15 cellular contexts compared by ENCODE assay signal in genomic region chr10:6097063-6097462, GRCh38. TPM values are rescaled to one million over a fixed set of nuclear protein-coding genes. Genes with fewer than 3 reads are reported as not detected.
DNase-seq lines count a peak whose midpoint lies in the region; ATAC-seq and TF ChIP-seq lines count a peak whose summit lies in the region.
"Had no signal": no experiment of that assay in that cellular context is flagged by ENCODE, and none has a peak within 500 bp of the region (broad histone marks: within the 10 kb centered on the region; RNA-seq: fewer than 3 reads in every experiment).

No MANE protein-coding gene starts in this region.

- H3K79me2 ChIP-seq in neural progenitor cell (ENCODE audit: low read depth), result peaks cover 92% of the 10 kb centered on the region

- no peaks in the 10 kb centered on the region for H3K27me3 Mint-ChIP-seq in activated CD8-positive, alpha-beta T cell treated with anti-CD3 and anti-CD28 coated beads for 36 hours
- H3K27me3 Mint-ChIP-seq in activated CD8-positive, alpha-beta T cell treated with anti-CD3 and anti-CD28 coated beads, Interleukin-2, amount 10 ng/mL, durations not matched to agents 7 days and 5 days (ENCODE audit: low read depth), result no peaks in the 10 kb centered on the region
- H3K27me3 Mint-ChIP-seq in WTC11 (ENCODE audit: low read depth) (no peaks in the 10 kb centered on the region), neural progenitor cell (ENCODE audit: insufficient read depth, low read depth) (peaks cover 5% of the 10 kb centered on the region)

- intact Hi-C loops in activated CD8-positive, alpha-beta T cell treated with anti-CD3 and anti-CD28 coated beads for 36 hours (cut with micrococcal nuclease), result no loop called here

- H2AFZ ChIP-seq in neural progenitor cell (replicated peaks), result no peak overlapping the region

- CTCF ChIA-PET in activated CD8-positive, alpha-beta T cell treated with anti-CD3 and anti-CD28 coated beads for 36 hours (lab: Charles Lee), result interaction anchor here (0.6 to 1.5 kb wide), 5 partner anchors 50 to 325 kb away, joined by 3 to 4 read pairs (median 4); partner anchors contain the start of gene PFKFB3
- CTCF ChIA-PET in activated CD8-positive, alpha-beta T cell treated with anti-CD3 and anti-CD28 coated beads, Interleukin-2, amount 10 ng/mL, durations not matched to agents 7 days and 5 days (lab: Charles Lee), result interaction anchor here (0.5 to 1.8 kb wide), 6 partner anchors 9 to 526 kb away, joined by 3 to 7 read pairs (median 4); no protein-coding TSS in a partner anchor
- CTCF ChIA-PET in WTC11 (lab: Charles Lee), result interaction anchor here (0.5 to 4.1 kb wide), 4 partner anchors 10 to 103 kb away, joined by 3 to 12 read pairs (median 4); no protein-coding TSS in a partner anchor

- H3K4me3 ChIP-seq in neural progenitor cell, result no peak overlapping the region
- H3K4me3 ChIP-seq: A549 had no signal

- no peak for ATAC-seq in activated CD8-positive, alpha-beta T cell treated with anti-CD3 and anti-CD28 coated beads for 36 hours
- no peak for ATAC-seq in activated CD8-positive, alpha-beta T cell treated with anti-CD3 and anti-CD28 coated beads, Interleukin-2, amount 10 ng/mL, durations not matched to agents 7 days and 5 days
- ATAC-seq in WTC11 (peak; percentile 84), HG03139 (IDR thresholded peaks at IDR 0.05; ENCODE audit: unreplicated experiment) (no peak)
- ATAC-seq: A549 had no signal

- no peak overlapping the region for H3K4me3 Mint-ChIP-seq in activated CD8-positive, alpha-beta T cell treated with anti-CD3 and anti-CD28 coated beads for 36 hours
- no peak overlapping the region for H3K4me3 Mint-ChIP-seq in activated CD8-positive, alpha-beta T cell treated with anti-CD3 and anti-CD28 coated beads, Interleukin-2, amount 10 ng/mL, durations not matched to agents 7 days and 5 days
- H3K4me3 Mint-ChIP-seq in WTC11, result peak overlapping the region; percentile 20
- no peak overlapping the region for H3K4me3 Mint-ChIP-seq in neural progenitor cell

- H3K4me1 ChIP-seq in neural progenitor cell, result peaks cover 8% of the 10 kb centered on the region

- peaks cover 22% of the 10 kb centered on the region for H3K36me3 ChIP-seq in neural progenitor cell

- no peak for TF ChIP-seq CTCF in activated CD8-positive, alpha-beta T cell treated with anti-CD3 and anti-CD28 coated beads for 36 hours (IDR thresholded peaks at IDR 0.05)
- TF ChIP-seq CTCF in WTC11 (IDR thresholded peaks at IDR 0.05) (no peak), neural progenitor cell (IDR thresholded peaks at IDR 0.05) (no peak)

- H3F3A ChIP-seq in neural progenitor cell (ENCODE audit: low read depth), result peaks cover 11% of the 10 kb centered on the region

- no peak overlapping the region for H3K4me2 ChIP-seq in neural progenitor cell
- H3K4me2 ChIP-seq: A549 had no signal

- peaks cover 81% of the 10 kb centered on the region for H4K20me1 ChIP-seq in neural progenitor cell (ENCODE audit: low read depth)

- H3K36me3 Mint-ChIP-seq in activated CD8-positive, alpha-beta T cell treated with anti-CD3 and anti-CD28 coated beads for 36 hours (ENCODE audit: low read depth), result peaks cover 68% of the 10 kb centered on the region
- peaks cover 68% of the 10 kb centered on the region for H3K36me3 Mint-ChIP-seq in activated CD8-positive, alpha-beta T cell treated with anti-CD3 and anti-CD28 coated beads, Interleukin-2, amount 10 ng/mL, durations not matched to agents 7 days and 5 days (ENCODE audit: low read depth)
- peaks cover 25% of the 10 kb centered on the region for H3K36me3 Mint-ChIP-seq in WTC11
- peaks cover 35% of the 10 kb centered on the region for H3K36me3 Mint-ChIP-seq in neural progenitor cell

- POLR2A ChIA-PET in activated CD8-positive, alpha-beta T cell treated with anti-CD3 and anti-CD28 coated beads for 36 hours (lab: Charles Lee), result interaction anchor here (0.8 to 1.3 kb wide), 5 partner anchors 9 to 65 kb away, joined by 3 to 5 read pairs (median 3); no protein-coding TSS in a partner anchor
- POLR2A ChIA-PET in activated CD8-positive, alpha-beta T cell treated with anti-CD3 and anti-CD28 coated beads, Interleukin-2, amount 10 ng/mL, durations not matched to agents 7 days and 5 days (lab: Charles Lee), result interaction anchor here (0.7 kb wide), 1 partner anchor 222 kb away, joined by 3 read pairs; no protein-coding TSS in a partner anchor
- POLR2A ChIA-PET in WTC11 (lab: Charles Lee), result no interaction called here

- no peak overlapping the region for H3K9ac ChIP-seq in neural progenitor cell

- H3K27me3 ChIP-seq in neural progenitor cell, result no peaks in the 10 kb centered on the region

- no peak for DNase-seq in activated CD8-positive, alpha-beta T cell treated with anti-CD3 and anti-CD28 coated beads for 36 hours
- DNase-seq in activated CD8-positive, alpha-beta T cell treated with anti-CD3 and anti-CD28 coated beads, Interleukin-2, amount 10 ng/mL, durations not matched to agents 7 days and 5 days, result no peak
- DNase-seq in ELF-1 (ENCODE audit: low read depth, low spot score), result peak; percentile 40
- DNase-seq in WTC11 (ENCODE audit: low spot score), result no peak
- DNase-seq in neural progenitor cell (ENCODE audit: low spot score), result no peak
- DNase-seq in DMS153 treated with DMSO at 0.1 percent for 48 hours (lab: John Stamatoyannopoulos, UW; ENCODE audit: unreplicated experiment), result no peak
- DNase-seq: C1 segment of cervical spinal cord, H7, NCI-H1105, NCI-H1694, NCI-H510A treated with DMSO at 0.1 percent for 48 hours had no signal

- no peaks in the 10 kb centered on the region for H3K9me3 ChIP-seq in neural progenitor cell (ENCODE audit: low read depth)
- H3K9me3 ChIP-seq: A549 had no signal

- peak overlapping the region; percentile 31 for H3K27ac Mint-ChIP-seq in activated CD8-positive, alpha-beta T cell treated with anti-CD3 and anti-CD28 coated beads for 36 hours
- H3K27ac Mint-ChIP-seq in activated CD8-positive, alpha-beta T cell treated with anti-CD3 and anti-CD28 coated beads, Interleukin-2, amount 10 ng/mL, durations not matched to agents 7 days and 5 days, result no peak overlapping the region
- H3K27ac Mint-ChIP-seq in WTC11 (peak overlapping the region; percentile 95), neural progenitor cell (no peak overlapping the region)

- H3K4me1 Mint-ChIP-seq in activated CD8-positive, alpha-beta T cell treated with anti-CD3 and anti-CD28 coated beads for 36 hours (ENCODE audit: low read depth), result peaks cover 58% of the 10 kb centered on the region
- H3K4me1 Mint-ChIP-seq in activated CD8-positive, alpha-beta T cell treated with anti-CD3 and anti-CD28 coated beads, Interleukin-2, amount 10 ng/mL, durations not matched to agents 7 days and 5 days (ENCODE audit: low read depth), result peaks cover 49% of the 10 kb centered on the region
- H3K4me1 Mint-ChIP-seq in WTC11, result peaks cover 80% of the 10 kb centered on the region
- peaks cover 28% of the 10 kb centered on the region for H3K4me1 Mint-ChIP-seq in neural progenitor cell

- H3K27ac ChIP-seq in neural progenitor cell, result peak overlapping the region; percentile 49
- H3K27ac ChIP-seq: A549 had no signal

- H3K9me3 Mint-ChIP-seq in activated CD8-positive, alpha-beta T cell treated with anti-CD3 and anti-CD28 coated beads for 36 hours, result no peaks in the 10 kb centered on the region
- H3K9me3 Mint-ChIP-seq in activated CD8-positive, alpha-beta T cell treated with anti-CD3 and anti-CD28 coated beads, Interleukin-2, amount 10 ng/mL, durations not matched to agents 7 days and 5 days (ENCODE audit: insufficient read depth), result no peaks in the 10 kb centered on the region
- no peaks in the 10 kb centered on the region for H3K9me3 Mint-ChIP-seq in WTC11
- H3K9me3 Mint-ChIP-seq in neural progenitor cell, result peaks cover 3% of the 10 kb centered on the region

TF ChIP-seq in WTC11, 78 proteins besides CTCF, POLR2A, EP300 and RAD21:
- TF ChIP-seq FOXJ3 (CRISPR knock-in tag; IDR thresholded peaks at IDR 0.05; ENCODE audit: borderline replicate concordance) (no peak), NR2C2 (CRISPR knock-in tag; IDR thresholded peaks at IDR 0.05) (no peak), ELF4 (CRISPR knock-in tag; IDR thresholded peaks at IDR 0.05; ENCODE audit: low read depth) (no peak), NR1H2 (CRISPR knock-in tag; IDR thresholded peaks at IDR 0.05) (no peak), PRRX2 (CRISPR knock-in tag; IDR thresholded peaks at IDR 0.05) (no peak), NFE2L1 (CRISPR knock-in tag; IDR thresholded peaks at IDR 0.05) (no peak), ZNF671 (CRISPR knock-in tag; IDR thresholded peaks at IDR 0.05) (no peak), ATF6 (CRISPR knock-in tag; IDR thresholded peaks at IDR 0.05) (no peak), ATF1 (CRISPR knock-in tag; IDR thresholded peaks at IDR 0.05) (no peak)

RNA-seq across cellular contexts. Expression of gene RBM17, which starts 8.2 kb away (rescaled TPM):
- total RNA-seq in activated CD8-positive, alpha-beta T cell treated with anti-CD3 and anti-CD28 coated beads for 36 hours, result 100 to 1,000 TPM; 284 to 285 TPM
- 100 to 1,000 TPM; 213 to 217 TPM for total RNA-seq in activated CD8-positive, alpha-beta T cell treated with anti-CD3 and anti-CD28 coated beads, Interleukin-2, amount 10 ng/mL, durations not matched to agents 7 days and 5 days
- total RNA-seq in WTC11 (2021) (117 to 160 TPM (median 118 TPM) in 3 replicates), neural progenitor cell (ENCODE audit: low replicate concordance) (67.2 and 73.6 TPM in 2 replicates)

RNA-seq across cellular contexts. Expression of gene IL2RA, which starts 34.9 kb away (rescaled TPM):
- 100 to 1,000 TPM; 868 to 874 TPM for total RNA-seq in activated CD8-positive, alpha-beta T cell treated with anti-CD3 and anti-CD28 coated beads for 36 hours
- total RNA-seq in activated CD8-positive, alpha-beta T cell treated with anti-CD3 and anti-CD28 coated beads, Interleukin-2, amount 10 ng/mL, durations not matched to agents 7 days and 5 days, result 100 to 1,000 TPM; 174 to 177 TPM
- total RNA-seq in WTC11 (2021), result 0.31 to 0.41 TPM (median 0.32 TPM) in 3 replicates
- total RNA-seq in neural progenitor cell (ENCODE audit: low replicate concordance), result not detected in 2 replicates
- total RNA-seq: H7, HT-29, LHCN-M2 had no signal

Comparison
In these comparisons a context has a peak if more than half of its experiments do, and no peak if none do; other contexts are left out.
1. H3K27ac Mint-ChIP-seq: peak in activated CD8-positive, alpha-beta T cell treated with anti-CD3 and anti-CD28 coated beads for 36 hours (single experiment) and WTC11 (single experiment); none in activated CD8-positive, alpha-beta T cell treated with anti-CD3 and anti-CD28 coated beads, Interleukin-2, amount 10 ng/mL, durations not matched to agents 7 days and 5 days (single experiment) and neural progenitor cell (single experiment).
2. RNA of gene IL2RA, which starts 34.9 kb away (total RNA-seq): 868 to 874 TPM in activated CD8-positive, alpha-beta T cell treated with anti-CD3 and anti-CD28 coated beads for 36 hours and 174 to 177 TPM in activated CD8-positive, alpha-beta T cell treated with anti-CD3 and anti-CD28 coated beads, Interleukin-2, amount 10 ng/mL, durations not matched to agents 7 days and 5 days; 0.31 to 0.41 TPM in WTC11 and not detected in neural progenitor cell; every median in the first group is over 100 times any median in the second.